ENCODE assay signal across 8 cellular contexts in the genomic region with DNA sequence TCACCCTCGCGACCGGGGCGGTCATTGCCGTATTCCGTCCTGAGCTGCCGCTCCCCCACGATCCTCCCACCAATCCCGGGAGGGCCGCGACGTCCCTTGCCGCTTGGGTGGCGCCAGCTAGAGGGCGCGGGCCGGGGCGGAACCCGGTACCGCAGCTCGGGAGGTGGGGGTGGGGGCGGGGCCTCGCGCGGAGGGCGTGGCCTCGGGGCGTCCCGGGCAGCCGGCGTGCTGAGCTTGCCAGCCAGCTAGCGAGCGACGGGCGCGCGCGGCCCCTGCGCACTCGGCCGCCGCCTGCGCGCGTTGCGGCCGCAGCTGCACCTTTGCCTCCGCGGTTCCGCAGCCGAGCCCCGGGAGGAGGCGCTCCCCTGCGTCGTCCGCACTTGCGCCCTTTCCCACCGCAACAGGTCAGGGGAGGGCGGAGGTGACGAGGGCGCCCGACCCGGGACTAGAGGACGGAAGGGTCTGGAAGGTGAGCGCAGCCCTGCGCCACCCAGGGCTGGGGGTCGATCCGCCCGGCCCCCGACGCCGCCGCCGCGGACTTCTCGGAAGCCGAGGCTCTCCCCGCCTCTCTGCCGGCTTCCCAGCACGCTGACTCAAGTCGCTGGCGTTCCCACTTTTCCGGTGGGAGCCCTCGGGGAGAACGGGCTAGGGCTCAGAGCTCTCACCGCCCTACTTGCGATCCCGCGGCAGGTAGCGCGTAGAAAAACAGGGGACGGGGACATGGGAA. TPM values are rescaled to one million over a fixed set of nuclear protein-coding genes. Genes with fewer than 3 reads are reported as not detected.
DNase-seq lines count a peak whose midpoint lies in the region; ATAC-seq and TF ChIP-seq lines count a peak whose summit lies in the region.

A gene with protein sequence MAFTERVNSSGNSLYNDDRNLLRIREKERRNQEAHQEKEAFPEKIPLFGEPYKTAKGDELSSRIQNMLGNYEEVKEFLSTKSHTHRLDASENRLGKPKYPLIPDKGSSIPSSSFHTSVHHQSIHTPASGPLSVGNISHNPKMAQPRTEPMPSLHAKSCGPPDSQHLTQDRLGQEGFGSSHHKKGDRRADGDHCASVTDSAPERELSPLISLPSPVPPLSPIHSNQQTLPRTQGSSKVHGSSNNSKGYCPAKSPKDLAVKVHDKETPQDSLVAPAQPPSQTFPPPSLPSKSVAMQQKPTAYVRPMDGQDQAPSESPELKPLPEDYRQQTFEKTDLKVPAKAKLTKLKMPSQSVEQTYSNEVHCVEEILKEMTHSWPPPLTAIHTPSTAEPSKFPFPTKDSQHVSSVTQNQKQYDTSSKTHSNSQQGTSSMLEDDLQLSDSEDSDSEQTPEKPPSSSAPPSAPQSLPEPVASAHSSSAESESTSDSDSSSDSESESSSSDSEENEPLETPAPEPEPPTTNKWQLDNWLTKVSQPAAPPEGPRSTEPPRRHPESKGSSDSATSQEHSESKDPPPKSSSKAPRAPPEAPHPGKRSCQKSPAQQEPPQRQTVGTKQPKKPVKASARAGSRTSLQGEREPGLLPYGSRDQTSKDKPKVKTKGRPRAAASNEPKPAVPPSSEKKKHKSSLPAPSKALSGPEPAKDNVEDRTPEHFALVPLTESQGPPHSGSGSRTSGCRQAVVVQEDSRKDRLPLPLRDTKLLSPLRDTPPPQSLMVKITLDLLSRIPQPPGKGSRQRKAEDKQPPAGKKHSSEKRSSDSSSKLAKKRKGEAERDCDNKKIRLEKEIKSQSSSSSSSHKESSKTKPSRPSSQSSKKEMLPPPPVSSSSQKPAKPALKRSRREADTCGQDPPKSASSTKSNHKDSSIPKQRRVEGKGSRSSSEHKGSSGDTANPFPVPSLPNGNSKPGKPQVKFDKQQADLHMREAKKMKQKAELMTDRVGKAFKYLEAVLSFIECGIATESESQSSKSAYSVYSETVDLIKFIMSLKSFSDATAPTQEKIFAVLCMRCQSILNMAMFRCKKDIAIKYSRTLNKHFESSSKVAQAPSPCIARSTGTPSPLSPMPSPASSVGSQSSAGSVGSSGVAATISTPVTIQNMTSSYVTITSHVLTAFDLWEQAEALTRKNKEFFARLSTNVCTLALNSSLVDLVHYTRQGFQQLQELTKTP (plus strand): TSS at position 240 of the 727 bp plus-strand sequence. CDS start 13,523 bp downstream, outside the sequence.

- peak within 1 kb of the TSS; percentile 93 for H3K4me3 Mint-ChIP-seq in activated T-helper 17 cell treated with anti-CD3 and anti-CD28 coated beads, Interleukin-2, amount 50 U/mL, for 72 hours
- H3K4me3 Mint-ChIP-seq in nephron: peak within 1 kb of the TSS; percentile 84 to 87 (median 86)
- H3K4me3 Mint-ChIP-seq in stimulated activated naive CD8-positive, alpha-beta T cell treated with anti-CD3 and anti-CD28 coated beads, Interleukin-15, amount 100 ng/mL, for 72 hours: peak within 1 kb of the TSS; percentile 90

- POLR2A ChIA-PET in RWPE1 (lab: Yijun Ruan, JAX; ENCODE audit: low non-redundant PET): interaction anchor here (0.5 to 3.1 kb wide), 3 partner anchors 72 to 151 kb away, joined by 4 to 9 read pairs (median 5); no protein-coding TSS in a partner anchor

- H3K27me3 Mint-ChIP-seq in activated T-helper 17 cell treated with anti-CD3 and anti-CD28 coated beads, Interleukin-2, amount 50 U/mL, for 72 hours: no peaks in the 10 kb centered on the region
- peaks cover 26% of the 10 kb centered on the region for H3K27me3 Mint-ChIP-seq in nephron (ENCODE audit: low read depth)
- H3K27me3 Mint-ChIP-seq in stimulated activated naive CD8-positive, alpha-beta T cell treated with anti-CD3 and anti-CD28 coated beads, Interleukin-15, amount 100 ng/mL, for 72 hours: no peaks in the 10 kb centered on the region

- H3K27ac ChIP-seq in RWPE1: peak within 1 kb of the TSS; percentile 98

- H3K36me3 Mint-ChIP-seq in activated T-helper 17 cell treated with anti-CD3 and anti-CD28 coated beads, Interleukin-2, amount 50 U/mL, for 72 hours (ENCODE audit: low read depth): peaks cover 34% of the 10 kb centered on the region
- H3K36me3 Mint-ChIP-seq in nephron (ENCODE audit: low read depth): no peaks in the 10 kb centered on the region

- peak; percentile 92 for DNase-seq in EH (ENCODE audit: low read depth)
- DNase-seq in GOT3 (lab: John Stamatoyannopoulos, UW): peak; percentile 76
- DNase-seq in RWPE1 (ENCODE audit: low spot score): peak; percentile 90
- DNase-seq in fibroblast of peridontal ligament (ENCODE audit: extremely low read depth): peak; percentile 78
- peak; percentile 86 to 93 for DNase-seq in stimulated activated naive CD8-positive, alpha-beta T cell treated with anti-CD3 and anti-CD28 coated beads, Interleukin-15, amount 100 ng/mL, for 72 hours

- peaks cover 32% of the 10 kb centered on the region for H3K4me1 Mint-ChIP-seq in activated T-helper 17 cell treated with anti-CD3 and anti-CD28 coated beads, Interleukin-2, amount 50 U/mL, for 72 hours
- peaks cover 15% of the 10 kb centered on the region for H3K4me1 Mint-ChIP-seq in nephron
- peaks cover 36% of the 10 kb centered on the region for H3K4me1 Mint-ChIP-seq in stimulated activated naive CD8-positive, alpha-beta T cell treated with anti-CD3 and anti-CD28 coated beads, Interleukin-15, amount 100 ng/mL, for 72 hours

- CTCF ChIA-PET in RWPE1 (lab: Yijun Ruan, JAX): interaction anchor here (0.6 to 2.5 kb wide), 5 partner anchors 12 to 436 kb away, joined by 3 to 13 read pairs (median 3); no protein-coding TSS in a partner anchor

- TF ChIP-seq CTCF in LNCAP (IDR thresholded peaks at IDR 0.05) (peak; percentile 44; the same call in 1 of the 2 replicates), RWPE1 (conservative IDR thresholded peaks at IDR 0.05; ENCODE audit: low read depth) (peak; percentile 59), nephron (IDR thresholded peaks at IDR 0.05; ENCODE audit: unreplicated experiment in 3 of 3) (peak; percentile 28 to 31 (median 28))

- no peaks in the 10 kb centered on the region for H3K9me3 Mint-ChIP-seq in activated T-helper 17 cell treated with anti-CD3 and anti-CD28 coated beads, Interleukin-2, amount 50 U/mL, for 72 hours
- no peaks in the 10 kb centered on the region for H3K9me3 Mint-ChIP-seq in nephron
- H3K9me3 Mint-ChIP-seq in stimulated activated naive CD8-positive, alpha-beta T cell treated with anti-CD3 and anti-CD28 coated beads, Interleukin-15, amount 100 ng/mL, for 72 hours: no peaks in the 10 kb centered on the region

- ATAC-seq in activated T-helper 17 cell treated with anti-CD3 and anti-CD28 coated beads, Interleukin-2, amount 50 U/mL, for 72 hours (replicated peaks): peak; percentile 64
- ATAC-seq in stimulated activated naive CD8-positive, alpha-beta T cell treated with anti-CD3 and anti-CD28 coated beads, Interleukin-15, amount 100 ng/mL, for 72 hours: peak; percentile 78

- peak within 1 kb of the TSS; percentile 93 for H3K27ac Mint-ChIP-seq in activated T-helper 17 cell treated with anti-CD3 and anti-CD28 coated beads, Interleukin-2, amount 50 U/mL, for 72 hours
- H3K27ac Mint-ChIP-seq in nephron: peak within 1 kb of the TSS; percentile 78 to 92 (median 85)
- H3K27ac Mint-ChIP-seq in stimulated activated naive CD8-positive, alpha-beta T cell treated with anti-CD3 and anti-CD28 coated beads, Interleukin-15, amount 100 ng/mL, for 72 hours: peak within 1 kb of the TSS; percentile 95 to 98

RNA-seq across cellular contexts. Expression of the gene that starts here (rescaled TPM):
- 10 to 100 TPM; 64.2 to 80.5 TPM for total RNA-seq in activated T-helper 17 cell treated with anti-CD3 and anti-CD28 coated beads, Interleukin-2, amount 50 U/mL, for 72 hours

Comparison
In these comparisons a context has a peak if more than half of its experiments do, and no peak if none do; other contexts are left out.
1. Peak in every context shown above with its lines: DNase-seq, ATAC-seq and H3K27ac ChIP-seq.